ENCODE assay signal across 20 cellular contexts in the genomic region with DNA sequence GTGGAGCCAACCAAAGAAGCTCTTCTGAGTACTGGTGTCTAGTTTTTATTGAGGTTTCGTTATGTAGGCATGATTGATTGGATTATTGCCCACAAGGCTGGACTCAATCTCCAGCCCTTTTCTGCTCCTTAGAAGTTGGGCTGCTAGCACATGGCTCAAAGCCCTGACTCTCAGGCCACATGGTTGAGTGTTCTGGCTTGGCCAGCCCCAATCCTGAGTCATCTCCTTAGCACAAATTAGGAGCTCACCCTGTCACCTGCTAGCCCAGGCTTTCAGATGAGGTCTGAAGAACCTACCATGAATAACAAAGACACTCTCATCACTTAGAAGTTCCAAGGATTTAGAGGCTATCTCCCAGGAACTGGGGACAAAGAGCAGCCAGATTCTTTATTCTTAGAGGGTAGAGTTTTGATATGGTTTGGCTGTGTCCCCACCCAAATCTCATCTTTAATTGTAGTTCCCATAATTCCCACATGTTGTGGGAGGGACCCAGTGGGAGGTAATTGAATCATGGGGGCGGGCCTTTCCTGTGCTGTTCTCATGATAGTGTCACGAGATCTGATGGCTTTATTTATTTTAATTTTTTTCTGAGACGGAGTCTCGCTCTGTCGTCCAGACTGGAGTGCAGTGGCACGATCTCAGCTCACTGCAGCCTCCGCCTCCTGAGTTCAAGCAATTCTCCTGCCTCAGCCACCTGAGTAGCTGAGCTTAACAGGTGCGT.
DNase-seq lines count a peak whose midpoint lies in the region; ATAC-seq and TF ChIP-seq lines count a peak whose summit lies in the region.
"Had no signal": no experiment of that assay in that cellular context is flagged by ENCODE, and none has a peak within 500 bp of the region (broad histone marks: within the 10 kb centered on the region; RNA-seq: fewer than 3 reads in every experiment).

No MANE protein-coding gene starts in this region.

- TF ChIP-seq CTCF in astrocyte of the cerebellum (IDR thresholded peaks at IDR 0.05; ENCODE audit: low read depth, low read length, missing control alignments) = no peak

- ATAC-seq in GM21367 (IDR thresholded peaks at IDR 0.05; ENCODE audit: unreplicated experiment) = no peak
- ATAC-seq: stimulated activated naive CD8-positive, alpha-beta T cell treated with anti-CD3 and anti-CD28 coated beads, Interleukin-15, amount 100 ng/mL, for 72 hours had no signal

- DNase-seq in AG08396 (ENCODE audit: low spot score) (peak; percentile 33), HCEC 1CT (peak; percentile 13), astrocyte of the cerebellum (ENCODE audit: low read depth) (peak; percentile 23), iris pigment epithelial cell (ENCODE audit: low read depth) (peak; percentile 35), DMS79 (lab: John Stamatoyannopoulos, UW) (no peak), NOMO-1 treated with DMSO at 0.1 percent for 48 hours (lab: John Stamatoyannopoulos, UW; ENCODE audit: unreplicated experiment) (no peak)
- no peak for DNase-seq in stimulated activated CD4-positive, alpha-beta T cell treated with anti-CD3 and anti-CD28 coated beads, Interleukin-4, amount 100 ng/mL, for 1 hour
- DNase-seq: activated CD4-positive, alpha-beta T cell treated with anti-CD3 and anti-CD28 coated beads, Interleukin-2, amount 50 U/mL, for 1 hour; Kasumi-1; kidney glomerular epithelial cell; NCI-H1105; NCI-H2081; PC-9; retina; spleen; stimulated activated naive CD8-positive, alpha-beta T cell treated with anti-CD3 and anti-CD28 coated beads, Interleukin-15, amount 100 ng/mL, for 72 hours; WERI-Rb-1 had no signal

- H3K4me3 ChIP-seq in astrocyte of the cerebellum (ENCODE audit: low read depth, low read length) = no peak overlapping the region
- H3K4me3 ChIP-seq: HAP-1, PC-9, SJSA1, spleen had no signal

- in situ Hi-C loops in astrocyte of the cerebellum (cut with HindIII; ENCODE audit: low sequenced_read_pairs) = no loop called here

Comparison
In these comparisons a context has a peak if more than half of its experiments do, and no peak if none do; other contexts are left out.
1. DNase-seq: peak in AG08396 (single experiment), HCEC 1CT (single experiment), astrocyte of the cerebellum (single experiment) and iris pigment epithelial cell (single experiment); none in DMS79 (single experiment), stimulated activated CD4-positive, alpha-beta T cell treated with anti-CD3 and anti-CD28 coated beads, Interleukin-4, amount 100 ng/mL, for 1 hour (single experiment) and NOMO-1 treated with DMSO at 0.1 percent for 48 hours (single experiment).